ENCODE assay signal across 1 cellular context in the genomic region with DNA sequence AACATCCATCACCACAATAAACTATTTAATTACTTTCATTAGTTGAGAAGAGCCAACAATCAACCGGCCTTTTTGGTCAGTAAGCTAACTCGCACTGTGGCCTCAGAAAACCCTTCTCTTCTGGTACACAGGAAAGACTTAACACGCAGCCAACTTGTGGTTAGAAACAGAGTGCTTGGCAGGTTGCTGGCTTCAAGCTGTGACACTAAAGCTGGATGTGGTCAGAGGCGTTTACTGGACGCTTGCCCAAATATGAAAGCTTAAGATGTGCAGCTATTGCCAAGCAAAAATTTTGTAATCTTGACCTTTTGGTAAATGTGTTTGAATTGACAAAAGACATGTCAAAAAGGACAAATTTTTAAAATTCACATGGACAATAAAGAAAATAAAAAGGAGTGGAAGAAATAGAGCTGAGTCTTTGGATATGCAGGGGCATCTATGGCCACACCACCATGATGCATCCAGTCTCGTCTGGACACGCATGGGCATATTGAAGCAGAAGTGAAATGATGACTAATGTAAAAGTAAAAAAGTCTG.
TF ChIP-seq lines count a peak whose summit lies in the region.

No MANE protein-coding gene starts in this region.

TF ChIP-seq in endothelial cell of umbilical vein, 7 proteins besides CTCF, POLR2A, EP300 and RAD21 (continued from another document):
- TF ChIP-seq, protein P1, sequence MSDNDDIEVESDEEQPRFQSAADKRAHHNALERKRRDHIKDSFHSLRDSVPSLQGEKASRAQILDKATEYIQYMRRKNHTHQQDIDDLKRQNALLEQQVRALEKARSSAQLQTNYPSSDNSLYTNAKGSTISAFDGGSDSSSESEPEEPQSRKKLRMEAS (IDR thresholded peaks at IDR 0.05; ENCODE audit: insufficient read depth, insufficient read length), result no peak
- TF ChIP-seq EZH2 (IDR thresholded peaks at IDR 0.05; ENCODE audit: borderline replicate concordance, low read depth, low read length, severe bottlenecking) (no peak), MYC (IDR thresholded peaks at IDR 0.05; ENCODE audit: low read depth, low read length) (no peak), GATA2 (IDR thresholded peaks at IDR 0.05; ENCODE audit: insufficient read depth, insufficient read length, low read depth, low read length) (no peak)
